In genomic region chr12:100024974-100025555, GRCh38 we compare ENCODE assay signal across 23 cellular contexts. TPM values are rescaled to one million over a fixed set of nuclear protein-coding genes. Genes with fewer than 3 reads are reported as not detected.
DNase-seq lines count a peak whose midpoint lies in the region; TF ChIP-seq lines count a peak whose summit lies in the region.
"Had no signal": no experiment of that assay in that cellular context is flagged by ENCODE, and none has a peak within 500 bp of the region (broad histone marks: within the 10 kb centered on the region; RNA-seq: fewer than 3 reads in every experiment).

No MANE protein-coding gene starts in this region.

- H3K9me3 Mint-ChIP-seq in mesothelial cell of epicardium, result peaks cover 13% of the 10 kb centered on the region
- H3K9me3 Mint-ChIP-seq: HFFc6 had no signal

- DNase-seq in SIG-M5 treated with dmso at 0.1 percent for 504 hours (lab: John Stamatoyannopoulos, UW; ENCODE audit: unreplicated experiment) (peak; percentile 17), SIG-M5 (lab: John Stamatoyannopoulos, UW) (no peak), brain microvascular endothelial cell (peak; percentile 47), foreskin fibroblast (peak; percentile 26 to 40), mesothelial cell of epicardium (ENCODE audit: low spot score in 2 of 2, unreplicated experiment in 2 of 2) (no peak), SK-N-SH (no peak), erythroblast (lab: John Stamatoyannopoulos, UW) (no peak)
- no peak for DNase-seq in activated CD4-positive, CD25-positive, alpha-beta regulatory T cell (lab: John Stamatoyannopoulos, UW)
- DNase-seq: AML-193; C1 segment of cervical spinal cord; CD8-positive, alpha-beta memory T cell; H7; HFFc6; KBM-7; NCI-H1092; NCI-H1694 treated with DMSO at 0.1 percent for 48 hours; NCI-H2081 treated with DMSO at 0.1 percent for 48 hours; NCI-H446; NCI-H526; SJCRH30 had no signal

- no peaks in the 10 kb centered on the region for H3K4me1 ChIP-seq in SK-N-SH (ENCODE audit: control insufficient read depth in 1 of 2, insufficient read depth in 2 of 2, low read depth in 1 of 2, low read length in 1 of 2)
- H3K4me1 ChIP-seq: SJCRH30 had no signal

- WGBS in SK-N-SH (ENCODE audit: low lambda C conversion rate), result 92% methylated on average over 2 of the region's 2 CpGs

- no peak for TF ChIP-seq POLR2A in erythroblast (IDR thresholded peaks at IDR 0.05; ENCODE audit: low read length)

- in situ Hi-C loops in brain microvascular endothelial cell (cut with HindIII; ENCODE audit: low pct_ligation_motif_present, low sequenced_read_pairs), result no loop called here

- TF ChIP-seq CTCF in brain microvascular endothelial cell (IDR thresholded peaks at IDR 0.05; ENCODE audit: low read depth, low read length, missing control alignments), result no peak
- TF ChIP-seq CTCF in foreskin fibroblast (IDR thresholded peaks at IDR 0.05; ENCODE audit: low read depth, low read length), result no peak
- no peak for TF ChIP-seq CTCF in mesothelial cell of epicardium (IDR thresholded peaks at IDR 0.05; ENCODE audit: unreplicated experiment)
- TF ChIP-seq CTCF in SK-N-SH (IDR thresholded peaks at IDR 0.05), result no peak

- H3K9me2 ChIP-seq in SK-N-SH, result no peaks in the 10 kb centered on the region

- H4K20me1 ChIP-seq in SK-N-SH (ENCODE audit: insufficient read depth), result no peaks in the 10 kb centered on the region

- no peak overlapping the region for H3K4me3 Mint-ChIP-seq in mesothelial cell of epicardium
- H3K4me3 Mint-ChIP-seq: CD8-positive, alpha-beta memory T cell; HFFc6 had no signal

- TF ChIP-seq EP300 in SK-N-SH (IDR thresholded peaks at IDR 0.05; ENCODE audit: borderline replicate concordance in 1 of 2, low read depth in 1 of 2, low read length in 1 of 2), result no peak

- no peaks in the 10 kb centered on the region for H3K36me3 ChIP-seq in brain microvascular endothelial cell (replicated peaks)
- H3K36me3 ChIP-seq in SK-N-SH (replicated peaks in 1 of 2; ENCODE audit: control insufficient read depth in 1 of 2, insufficient read depth in 2 of 2, low read length in 1 of 2), result peaks cover 0 to 4% of the 10 kb centered on the region in 2 experiments
- H3K36me3 ChIP-seq: SJCRH30 had no signal

- H3K27ac ChIP-seq in brain microvascular endothelial cell (no peak overlapping the region), SK-N-SH (ENCODE audit: low read depth in 2 of 2, low read length in 1 of 2) (no peak overlapping the region)
- H3K27ac ChIP-seq: HL-60, SJCRH30 had no signal

- H3K9ac ChIP-seq in SK-N-SH, result no peak overlapping the region

- H3K4me3 ChIP-seq in brain microvascular endothelial cell (ENCODE audit: low read depth, low read length), result no peak overlapping the region
- no peak overlapping the region for H3K4me3 ChIP-seq in foreskin fibroblast (ENCODE audit: low read depth in 1 of 2, low read length in 2 of 2)
- no peak overlapping the region for H3K4me3 ChIP-seq in SK-N-SH (ENCODE audit: low read depth in 2 of 2, low read length in 1 of 2)
- H3K4me3 ChIP-seq: SJCRH30 had no signal

- H3K27me3 ChIP-seq in brain microvascular endothelial cell (replicated peaks) (no peaks in the 10 kb centered on the region), SK-N-SH (ENCODE audit: insufficient read depth) (no peaks in the 10 kb centered on the region)
- H3K27me3 ChIP-seq: SJCRH30 had no signal

- no peak overlapping the region for H3K27ac Mint-ChIP-seq in mesothelial cell of epicardium
- H3K27ac Mint-ChIP-seq: HFFc6 had no signal

- TF ChIP-seq RAD21 in SK-N-SH (IDR thresholded peaks at IDR 0.05; ENCODE audit: low read length), result no peak

- H3K4me1 Mint-ChIP-seq in mesothelial cell of epicardium, result no peaks in the 10 kb centered on the region
- H3K4me1 Mint-ChIP-seq: CD8-positive, alpha-beta memory T cell had no signal

- H2AFZ ChIP-seq in SK-N-SH (ENCODE audit: low read depth), result no peak overlapping the region

- no peaks in the 10 kb centered on the region for H3K27me3 Mint-ChIP-seq in mesothelial cell of epicardium (ENCODE audit: low read depth)
- H3K27me3 Mint-ChIP-seq: CD8-positive, alpha-beta memory T cell had no signal

- H3K36me3 Mint-ChIP-seq in mesothelial cell of epicardium, result peaks cover 2% of the 10 kb centered on the region

- no peak overlapping the region for H3K4me2 ChIP-seq in SK-N-SH

- CTCF ChIA-PET in SK-N-SH (lab: Yijun Ruan, JAX), result no interaction called here

- POLR2A ChIA-PET in SK-N-SH (lab: Yijun Ruan, JAX), result no interaction called here

- H3K9me3 ChIP-seq in SK-N-SH, result no peaks in the 10 kb centered on the region
- H3K9me3 ChIP-seq: SJCRH30 had no signal

- no peaks in the 10 kb centered on the region for H3F3A ChIP-seq in SK-N-SH (replicated peaks; ENCODE audit: insufficient read depth)

- no peaks in the 10 kb centered on the region for H3K79me2 ChIP-seq in SK-N-SH (ENCODE audit: insufficient read depth)

TF ChIP-seq in SK-N-SH, 30 proteins besides CTCF, POLR2A, EP300 and RAD21:
- TF ChIP-seq POLR2AphosphoS5 (IDR thresholded peaks at IDR 0.05; ENCODE audit: low read depth, low read length) (no peak), RCOR1 (IDR thresholded peaks at IDR 0.05; ENCODE audit: low read length) (no peak), MEF2A (IDR thresholded peaks at IDR 0.05; ENCODE audit: borderline replicate concordance, low read depth) (no peak), FOSL2 (IDR thresholded peaks at IDR 0.05; ENCODE audit: borderline replicate concordance, low read depth) (no peak), EZH2phosphoT487 (IDR thresholded peaks at IDR 0.05; ENCODE audit: borderline replicate concordance, low read depth) (no peak), REST (IDR thresholded peaks at IDR 0.05; ENCODE audit: low read depth, low read length) (no peak), USF2 (IDR thresholded peaks at IDR 0.05; ENCODE audit: borderline replicate concordance, low read depth, low read length) (no peak), GABPA (IDR thresholded peaks at IDR 0.05; ENCODE audit: low read depth) (no peak), FOXM1 (IDR thresholded peaks at IDR 0.05; ENCODE audit: low read depth) (no peak), USF1 (IDR thresholded peaks at IDR 0.05; ENCODE audit: borderline replicate concordance, low read depth) (no peak), IRF3 (IDR thresholded peaks at IDR 0.05; ENCODE audit: low read depth, low read length) (no peak)
TF ChIP-seq in SK-N-SH: peak in this region for 0.

RNA-seq across cellular contexts. Expression of gene ANKS1B, which starts 40.3 kb away (rescaled TPM):
- total RNA-seq in mesothelial cell of epicardium, result 6.9 to 8.8 TPM (median 7.5 TPM) in 3 replicates
- 1.8 and 2.3 TPM in 2 replicates for polyA plus RNA-seq in SK-N-SH (2012; rRNA removed)
- polyA plus RNA-seq in SK-N-SH (2012; cell fraction: cytosol; rRNA removed), result 1.8 and 1.9 TPM in 2 replicates
- polyA plus RNA-seq in SK-N-SH (2012; cell fraction: nucleus; rRNA removed), result 2.0 and 3.9 TPM in 2 replicates
- total RNA-seq: HT-29 had no signal
- polyA plus RNA-seq: CD8-positive, alpha-beta memory T cell; HepG2 had no signal

Comparison
In these comparisons a context has a peak if more than half of its experiments do, and no peak if none do; other contexts are left out.
1. DNase-seq: peak in SIG-M5 treated with dmso at 0.1 percent for 504 hours (single experiment), brain microvascular endothelial cell (single experiment) and foreskin fibroblast (2 of 2); none in SIG-M5 (single experiment), mesothelial cell of epicardium (0 of 2), SK-N-SH (single experiment), erythroblast (0 of 2) and activated CD4-positive, CD25-positive, alpha-beta regulatory T cell (0 of 4).